Comparison of ENCODE assay signal across 1 cellular context in genomic region chr3:45969953-45970352, GRCh38.
TF ChIP-seq lines count a peak whose summit lies in the region.

No MANE protein-coding gene starts in this region.

TF ChIP-seq in HepG2, 621 proteins besides CTCF, POLR2A, EP300 and RAD21:
- TF ChIP-seq ZNF770 (CRISPR knock-in tag; IDR thresholded peaks at IDR 0.05) (no peak), PCBP2 (optimal IDR thresholded peaks at IDR 0.05; ENCODE audit: low read depth, low read length, poor library complexity, severe bottlenecking) (no peak), CENPBD1 (CRISPR knock-in tag; IDR thresholded peaks at IDR 0.05; ENCODE audit: borderline replicate concordance, low read depth) (no peak), LRRFIP1 (CRISPR knock-in tag; conservative IDR thresholded peaks at IDR 0.05) (no peak), RXRB (CRISPR knock-in tag; IDR thresholded peaks at IDR 0.05; ENCODE audit: borderline replicate concordance) (no peak), ZNF792 (CRISPR knock-in tag; IDR thresholded peaks at IDR 0.05) (no peak), ZNF720 (CRISPR knock-in tag; IDR thresholded peaks at IDR 0.05) (no peak), ARID2 (CRISPR knock-in tag; IDR thresholded peaks at IDR 0.05; ENCODE audit: borderline replicate concordance) (no peak), JUN (CRISPR knock-in tag; IDR thresholded peaks at IDR 0.05) (no peak), CHD4 (IDR thresholded peaks at IDR 0.05; ENCODE audit: borderline replicate concordance, low read length) (no peak), ZBED4 (CRISPR knock-in tag; IDR thresholded peaks at IDR 0.05; ENCODE audit: borderline replicate concordance) (no peak), ZBTB34 (CRISPR knock-in tag; IDR thresholded peaks at IDR 0.05) (no peak)
